1 cellular context compared by ENCODE assay signal in genomic region chr2:1973636-1974035, GRCh38.
TF ChIP-seq lines count a peak whose summit lies in the region.

No MANE protein-coding gene starts in this region.

TF ChIP-seq in HEK293, 187 proteins besides CTCF, POLR2A, EP300 and RAD21 (continued from another document):
- no peak for TF ChIP-seq ZFP37 (tag by site-specific recombination; IDR thresholded peaks at IDR 0.05)
- TF ChIP-seq ZSCAN23 (tag by site-specific recombination; IDR thresholded peaks at IDR 0.05) = no peak
